ENCODE assay signal across 12 cellular contexts in the genomic region with DNA sequence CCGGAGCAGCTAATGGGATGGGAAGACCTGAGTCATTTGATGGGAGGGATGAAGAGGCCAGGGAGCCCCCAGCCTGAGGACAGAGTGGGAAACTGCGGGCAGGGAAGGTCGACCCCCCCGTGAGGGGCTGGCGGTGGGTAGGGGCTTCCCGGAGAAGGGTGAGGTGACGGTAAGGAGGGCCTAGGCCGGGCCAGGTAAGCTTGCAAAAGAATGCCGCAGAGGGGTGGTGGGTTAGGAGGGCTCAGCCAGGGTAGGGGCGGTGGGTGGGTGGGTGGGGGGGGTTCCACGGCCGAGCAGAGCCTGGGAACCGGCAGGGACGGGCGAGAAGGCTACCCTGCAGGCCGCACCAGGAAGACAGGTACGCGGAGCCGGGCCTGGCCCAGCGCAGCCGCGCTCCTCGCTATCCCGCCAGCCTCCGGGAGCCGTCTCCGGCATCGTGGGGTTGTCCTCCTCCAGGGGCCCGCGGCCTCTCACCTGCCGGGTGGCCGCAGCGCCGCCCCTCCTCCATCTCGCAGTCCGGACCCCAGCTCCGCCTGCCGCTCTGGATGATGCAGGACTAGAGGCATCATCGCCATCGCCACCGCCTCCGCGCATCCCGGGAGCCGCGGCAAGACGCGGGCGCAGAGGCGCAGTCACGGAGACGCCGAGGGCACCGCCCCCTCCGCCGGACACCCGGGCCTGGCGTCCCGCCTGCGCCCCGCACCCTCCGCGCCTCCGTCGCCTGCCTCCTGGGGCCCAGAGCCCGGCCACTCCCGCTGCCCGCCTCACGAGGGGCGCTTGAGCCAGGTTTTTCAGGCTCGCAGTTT. TPM values are rescaled to one million over a fixed set of nuclear protein-coding genes. Genes with fewer than 3 reads are reported as not detected.
DNase-seq lines count a peak whose midpoint lies in the region; ATAC-seq and TF ChIP-seq lines count a peak whose summit lies in the region.
"Had no signal": no experiment of that assay in that cellular context is flagged by ENCODE, and none has a peak within 500 bp of the region (broad histone marks: within the 10 kb centered on the region; RNA-seq: fewer than 3 reads in every experiment).

Gene GPR75, minus strand, starts transcription at position 614 of the 806 bp plus-strand sequence. CDS start 5,211 bp downstream, outside the sequence.

- no peak within 1 kb of the TSS for H3K27ac ChIP-seq in foreskin keratinocyte
- H3K27ac ChIP-seq: 22Rv1 had no signal

- DNase-seq in NCI-H1417 (lab: John Stamatoyannopoulos, UW): peak in 2 of 3 experiments; percentile 39 to 42
- DNase-seq in NCI-H1417 treated with DMSO at 0.1 percent for 48 hours (lab: John Stamatoyannopoulos, UW): no peak
- peak in 1 of 2 donors; percentile 18 for DNase-seq in foreskin keratinocyte
- peak; percentile 12 to 49 (median 39) for DNase-seq in mucosa of descending colon
- peak; percentile 42 for DNase-seq in ureter (ENCODE audit: low spot score)
- DNase-seq in DMS153 treated with DMSO at 0.1 percent for 48 hours (lab: John Stamatoyannopoulos, UW; ENCODE audit: unreplicated experiment): no peak
- no peak for DNase-seq in foreskin melanocyte
- DNase-seq: stimulated activated CD4-positive, alpha-beta T cell treated with anti-CD3 and anti-CD28 coated beads, Interleukin-12 subunit alpha, Interleukin-12 subunit beta, amount 100 ng/mL, for 4 hours had no signal

- TF ChIP-seq CTCF in foreskin keratinocyte (conservative IDR thresholded peaks at IDR 0.05) (no peak), mucosa of descending colon (IDR thresholded peaks at IDR 0.05) (no peak)

- ATAC-seq in foreskin keratinocyte: peak; percentile 85
- peak; percentile 78 for ATAC-seq in mucosa of descending colon
- no peak for ATAC-seq in HG03045 (IDR thresholded peaks at IDR 0.05; ENCODE audit: unreplicated experiment)
- ATAC-seq: activated naive CD4-positive, alpha-beta T cell treated with anti-CD3 and anti-CD28 coated beads, Interleukin-2, amount 50 U/mL, for 72 hours; Panc1 had no signal

- intact Hi-C loops in mucosa of descending colon (cut with DNase I, micrococcal nuclease): no loop called here

- no peak within 1 kb of the TSS for H3K4me3 ChIP-seq in mucosa of descending colon

- no peaks in the 10 kb centered on the region for H3K36me3 ChIP-seq in mucosa of descending colon (ENCODE audit: low read depth)

- H3K9me3 ChIP-seq in mucosa of descending colon: no peaks in the 10 kb centered on the region

- no peaks in the 10 kb centered on the region for H3K27me3 ChIP-seq in foreskin keratinocyte

- H3K4me1 ChIP-seq in foreskin keratinocyte: peaks cover 5% of the 10 kb centered on the region
- H3K4me1 ChIP-seq in mucosa of descending colon (ENCODE audit: low read depth): peaks cover 4% of the 10 kb centered on the region

RNA-seq across cellular contexts. Expression of gene GPR75, which starts in this region (rescaled TPM):
- total RNA-seq in foreskin keratinocyte (1.6 and 2.2 TPM in 2 replicates), mucosa of descending colon (1 to 10 TPM; 1.3 to 2.9 (median 2.1) TPM), ureter (4.4 TPM)
- polyA plus RNA-seq in foreskin keratinocyte: 0.06 and 0.11 TPM in 2 replicates

Comparison
In these comparisons a context has a peak if more than half of its experiments do, and no peak if none do; other contexts are left out.
1. DNase-seq: peak in NCI-H1417 (2 of 3), mucosa of descending colon (3 of 3) and ureter (single experiment); none in NCI-H1417 treated with DMSO at 0.1 percent for 48 hours (single experiment), DMS153 treated with DMSO at 0.1 percent for 48 hours (single experiment) and foreskin melanocyte (single experiment).